Comparison of ENCODE assay signal across 6 cellular contexts in the genomic region with DNA sequence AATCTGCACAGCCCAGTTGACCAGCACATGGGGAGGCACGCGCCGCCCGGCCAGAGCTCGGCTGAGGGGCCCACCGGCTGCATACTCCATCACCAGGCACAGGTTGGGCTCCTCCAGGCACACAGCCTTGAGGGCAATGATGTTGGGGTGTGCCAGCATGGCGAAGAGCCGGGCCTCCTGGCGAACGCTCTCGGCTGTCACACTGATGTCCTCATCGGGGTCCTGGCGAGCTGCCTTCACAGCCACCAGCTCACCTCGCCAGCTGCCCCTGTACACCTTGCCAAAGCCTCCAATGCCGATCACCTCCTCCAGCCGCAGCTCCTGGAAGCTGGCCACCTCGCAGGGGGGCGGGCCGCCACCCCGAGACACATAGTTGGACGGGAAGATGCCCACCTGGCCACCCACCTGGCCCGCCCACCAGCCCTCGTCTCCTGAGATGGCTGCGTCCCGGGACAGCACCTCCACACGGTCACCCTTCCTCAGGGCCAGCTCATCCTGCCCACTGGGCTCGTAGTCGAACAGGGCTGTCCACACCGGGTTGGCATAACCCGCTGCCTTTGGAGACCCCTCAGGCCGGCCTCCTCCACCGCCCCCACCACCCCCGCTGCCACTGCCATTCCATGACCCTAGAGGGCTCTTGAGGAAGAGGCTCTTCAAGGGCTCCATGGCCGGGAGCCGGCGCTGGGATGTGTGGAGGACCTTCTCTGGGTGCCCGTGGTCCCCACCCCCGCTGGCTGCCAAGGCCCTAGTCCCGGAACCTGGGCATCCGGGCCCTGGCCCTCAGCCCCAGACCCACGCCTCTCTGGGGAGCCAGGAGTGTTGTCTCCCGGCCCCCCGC. TPM values are rescaled to one million over a fixed set of nuclear protein-coding genes. Genes with fewer than 3 reads are reported as not detected.
DNase-seq lines count a peak whose midpoint lies in the region; ATAC-seq and TF ChIP-seq lines count a peak whose summit lies in the region.

No MANE protein-coding gene starts in this region.

- no peak for ATAC-seq in GM21737 (IDR thresholded peaks at IDR 0.05; ENCODE audit: unreplicated experiment)

- H3K9me3 Mint-ChIP-seq in dendritic cell treated with granulocyte-macrophage colony-stimulating factor and Interleukin-4, amounts not matched to agents 40 ng/mL and 50 ng/mL, for 4 days, result no peaks in the 10 kb centered on the region
- H3K9me3 Mint-ChIP-seq in progenitor cell of endocrine pancreas (ENCODE audit: low read depth), result no peaks in the 10 kb centered on the region

- peaks cover 66% of the 10 kb centered on the region for H3K4me1 Mint-ChIP-seq in dendritic cell treated with granulocyte-macrophage colony-stimulating factor and Interleukin-4, amounts not matched to agents 40 ng/mL and 50 ng/mL, for 4 days (ENCODE audit: low read depth)
- H3K4me1 Mint-ChIP-seq in progenitor cell of endocrine pancreas (ENCODE audit: low read depth), result peaks cover 17% of the 10 kb centered on the region

- peak; percentile 11 for DNase-seq in NCI-H1105 treated with DMSO at 0.1 percent for 48 hours (lab: John Stamatoyannopoulos, UW)
- no peak for DNase-seq in NCI-H1105 (lab: John Stamatoyannopoulos, UW)
- no peak for DNase-seq in progenitor cell of endocrine pancreas (ENCODE audit: low spot score, unreplicated experiment)
- DNase-seq in NCI-H1092 treated with DMSO at 0.1 percent for 48 hours (lab: John Stamatoyannopoulos, UW), result no peak

- peaks cover 93% of the 10 kb centered on the region for H3K36me3 Mint-ChIP-seq in dendritic cell treated with granulocyte-macrophage colony-stimulating factor and Interleukin-4, amounts not matched to agents 40 ng/mL and 50 ng/mL, for 4 days (ENCODE audit: low read depth)
- H3K36me3 Mint-ChIP-seq in progenitor cell of endocrine pancreas (ENCODE audit: insufficient read depth), result peaks cover 14% of the 10 kb centered on the region

- peak overlapping the region; percentile 91 for H3K4me3 Mint-ChIP-seq in dendritic cell treated with granulocyte-macrophage colony-stimulating factor and Interleukin-4, amounts not matched to agents 40 ng/mL and 50 ng/mL, for 4 days
- peak overlapping the region; percentile 87 for H3K4me3 Mint-ChIP-seq in progenitor cell of endocrine pancreas (ENCODE audit: low read depth)

- TF ChIP-seq CTCF in progenitor cell of endocrine pancreas (IDR thresholded peaks at IDR 0.05; ENCODE audit: unreplicated experiment), result no peak

- H3K27me3 Mint-ChIP-seq in dendritic cell treated with granulocyte-macrophage colony-stimulating factor and Interleukin-4, amounts not matched to agents 40 ng/mL and 50 ng/mL, for 4 days, result no peaks in the 10 kb centered on the region
- no peaks in the 10 kb centered on the region for H3K27me3 Mint-ChIP-seq in progenitor cell of endocrine pancreas

- H3K27ac Mint-ChIP-seq in dendritic cell treated with granulocyte-macrophage colony-stimulating factor and Interleukin-4, amounts not matched to agents 40 ng/mL and 50 ng/mL, for 4 days, result peak overlapping the region; percentile 95
- no peak overlapping the region for H3K27ac Mint-ChIP-seq in progenitor cell of endocrine pancreas

- intact Hi-C loops in dendritic cell treated with granulocyte-macrophage colony-stimulating factor and Interleukin-4, amounts not matched to agents 40 ng/mL and 50 ng/mL, for 4 days (cut with micrococcal nuclease), result no loop called here

RNA-seq across cellular contexts. Expression of a gene that starts 0.7 kb away (rescaled TPM):
- 61.4 and 63.8 TPM in 2 replicates for total RNA-seq in progenitor cell of endocrine pancreas

RNA-seq across cellular contexts. Expression of a gene that starts 2.3 kb away (rescaled TPM):
- total RNA-seq in progenitor cell of endocrine pancreas, result 59.5 and 66.0 TPM in 2 replicates

RNA-seq across cellular contexts. Expression of a gene that starts 17.7 kb away (rescaled TPM):
- total RNA-seq in progenitor cell of endocrine pancreas, result 0.95 and 1.7 TPM in 2 replicates

RNA-seq across cellular contexts. Expression of a gene that starts 24.6 kb away (rescaled TPM):
- 19.5 and 20.2 TPM in 2 replicates for total RNA-seq in progenitor cell of endocrine pancreas

RNA-seq across cellular contexts. Expression of a gene that starts 37.5 kb away (rescaled TPM):
- 13.0 and 15.2 TPM in 2 replicates for total RNA-seq in progenitor cell of endocrine pancreas
